Comparison of ENCODE assay signal across 8 cellular contexts in genomic region chr3:129441782-129442181, GRCh38. TPM values are rescaled to one million over a fixed set of nuclear protein-coding genes. Genes with fewer than 3 reads are reported as not detected.
A peak's percentile ranks its signal among the peaks of the same experiment; 100 is the strongest.
DNase-seq lines count a peak whose midpoint lies in the region; ATAC-seq lines count a peak whose summit lies in the region.

No MANE protein-coding gene starts in this region.

- peaks cover 50% of the 10 kb centered on the region for H3K4me1 Mint-ChIP-seq in activated naive CD8-positive, alpha-beta T cell (ENCODE audit: low read depth)

- no peak for ATAC-seq in HG03039 (IDR thresholded peaks at IDR 0.05; ENCODE audit: unreplicated experiment)

- H3K36me3 ChIP-seq in H7 (replicated peaks; ENCODE audit: control insufficient read depth, insufficient read depth, low read length), result peaks cover 9% of the 10 kb centered on the region

- DNase-seq in A172 (ENCODE audit: low spot score), result peak; percentile 55
- peak; percentile 21 for DNase-seq in H7
- DNase-seq in hepatic stellate cell (ENCODE audit: low spot score), result peak; percentile 28
- DNase-seq in DMS79 (lab: John Stamatoyannopoulos, UW), result no peak
- no peak for DNase-seq in NK-92 treated with Interleukin-12 subunit alpha and Interleukin-12 subunit beta, amount 100 ng/mL, for 24 hours (lab: John Stamatoyannopoulos, UW)

- H3K27me3 Mint-ChIP-seq in activated naive CD8-positive, alpha-beta T cell, result no peaks in the 10 kb centered on the region

- no peaks in the 10 kb centered on the region for H3K27me3 ChIP-seq in H7 (ENCODE audit: control insufficient read depth, insufficient read depth, low read length)

- peaks cover 4% of the 10 kb centered on the region for H3K36me3 Mint-ChIP-seq in activated naive CD8-positive, alpha-beta T cell

- no peaks in the 10 kb centered on the region for H3K9me3 Mint-ChIP-seq in activated naive CD8-positive, alpha-beta T cell (ENCODE audit: low read depth)

- H3K4me3 ChIP-seq in H7 (ENCODE audit: insufficient read depth, low read depth, low read length), result no peak overlapping the region

- H3K27ac Mint-ChIP-seq in activated naive CD8-positive, alpha-beta T cell, result peak overlapping the region; percentile 99

- H3K27ac ChIP-seq in temporal lobe (ENCODE audit: low read depth, low read length), result peak overlapping the region; percentile 48

- peak overlapping the region; percentile 97 for H3K4me3 Mint-ChIP-seq in activated naive CD8-positive, alpha-beta T cell

RNA-seq across cellular contexts. Expression of gene IFT122, which starts 1.8 kb away (rescaled TPM):
- 21.5 and 22.3 TPM in 2 replicates for total RNA-seq in A172 (2014; rRNA removed; shearing (Covaris generic))
- total RNA-seq in H7 (2014; rRNA removed; shearing (Covaris generic)), result 15.0 and 22.0 TPM in 2 replicates
- total RNA-seq in temporal lobe, result 21.4 TPM

RNA-seq across cellular contexts. Expression of gene MBD4, which starts 2.0 kb away (rescaled TPM):
- 63.0 and 63.3 TPM in 2 replicates for total RNA-seq in A172 (2014; rRNA removed; shearing (Covaris generic))
- total RNA-seq in H7 (2014; rRNA removed; shearing (Covaris generic)), result 25.1 and 37.4 TPM in 2 replicates
- total RNA-seq in temporal lobe, result 12.8 TPM

RNA-seq across cellular contexts. Expression of gene EFCAB12, which starts 13.3 kb away (rescaled TPM):
- 0.05 and 0.10 TPM in 2 replicates for total RNA-seq in A172 (2014; rRNA removed; shearing (Covaris generic))
- total RNA-seq in H7 (2014; rRNA removed; shearing (Covaris generic)), result 0.10 and 0.44 TPM in 2 replicates
- total RNA-seq in temporal lobe, result under 0.01 TPM

Comparison
In these comparisons a context has a peak if more than half of its experiments do, and no peak if none do; other contexts are left out.
1. DNase-seq: peak in A172 (single experiment), H7 (single experiment) and hepatic stellate cell (single experiment); none in DMS79 (single experiment) and NK-92 treated with Interleukin-12 subunit alpha and Interleukin-12 subunit beta, amount 100 ng/mL, for 24 hours (single experiment).